In the genomic region with DNA sequence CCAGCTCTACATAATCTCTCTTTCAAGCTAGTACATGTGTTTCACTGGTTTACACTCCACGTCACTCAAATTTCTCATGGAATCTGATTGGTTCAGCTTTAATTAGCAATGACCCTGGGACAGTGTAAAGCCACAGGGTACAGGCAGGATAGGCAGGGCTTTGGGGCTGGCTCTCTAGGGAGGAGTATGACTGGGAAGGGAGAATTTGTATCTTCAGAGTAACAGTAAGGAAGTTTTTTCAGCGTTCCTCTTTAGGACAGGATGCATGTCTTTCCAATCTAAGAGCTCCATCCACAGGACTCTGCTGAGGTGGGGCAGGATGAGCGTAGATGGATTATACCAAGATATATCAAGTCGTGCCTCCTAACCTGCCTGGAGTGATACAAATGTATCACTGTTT, we compare ENCODE assay signal across 26 cellular contexts.
DNase-seq lines count a peak whose midpoint lies in the region; ATAC-seq and TF ChIP-seq lines count a peak whose summit lies in the region.
"Had no signal": no experiment of that assay in that cellular context is flagged by ENCODE, and none has a peak within 500 bp of the region (broad histone marks: within the 10 kb centered on the region; RNA-seq: fewer than 3 reads in every experiment).

No MANE protein-coding gene starts in this region.

- H3K4me1 ChIP-seq in parathyroid adenoma (no peaks in the 10 kb centered on the region), ovary (ENCODE audit: insufficient read depth) (no peaks in the 10 kb centered on the region)

- H3K36me3 ChIP-seq in parathyroid adenoma (ENCODE audit: control insufficient read depth, insufficient read depth, low read length) (no peaks in the 10 kb centered on the region), ovary (no peaks in the 10 kb centered on the region)

- no peak overlapping the region for H3K4me3 ChIP-seq in parathyroid adenoma (ENCODE audit: low read depth, low read length)
- H3K4me3 ChIP-seq in ovary = no peak overlapping the region
- H3K4me3 ChIP-seq: SK-N-MC had no signal

- DNase-seq in NCI-H82 (lab: John Stamatoyannopoulos, UW) (peak; percentile 25), NCI-H82 treated with DMSO at 0.1 percent for 48 hours (lab: John Stamatoyannopoulos, UW; ENCODE audit: unreplicated experiment) (no peak), OCI-M1 (lab: John Stamatoyannopoulos, UW) (peak; percentile 9), left cardiac atrium (peak; percentile 21), ovary (no peak)
- no peak for DNase-seq in activated T-cell treated with anti-CD3 and anti-CD28 coated beads, Interleukin-2, amount 50 U/mL, for 1 hour
- DNase-seq: 8988T; AML-193; C1 segment of cervical spinal cord; CD8-positive, alpha-beta T cell; DMS153; GOT3; Kasumi-1; MM.1S; NCI-H1048; NCI-H1417 treated with DMSO at 0.1 percent for 48 hours; NCI-H1930; NCI-H345; NCI-H524; PC-3; SHP77 treated with DMSO at 0.1 percent for 48 hours; SW 1271 had no signal

- 67 to 80% (median 69%) methylated on average over 4 of the region's 4 CpGs for WGBS in ovary, 3 donors

- H2AFZ ChIP-seq in parathyroid adenoma = no peak overlapping the region

- TF ChIP-seq POLR2A in ovary (IDR thresholded peaks at IDR 0.05) = no peak

- no peaks in the 10 kb centered on the region for H3K27me3 ChIP-seq in parathyroid adenoma (ENCODE audit: control insufficient read depth, insufficient read depth, low read length)
- no peaks in the 10 kb centered on the region for H3K27me3 ChIP-seq in ovary

- H3K79me2 ChIP-seq in parathyroid adenoma = no peaks in the 10 kb centered on the region

- H3K9ac ChIP-seq in parathyroid adenoma = no peak overlapping the region

- peak in 1 of 2 donors; percentile 53 for ATAC-seq in left cardiac atrium
- ATAC-seq in HG03460 (IDR thresholded peaks at IDR 0.05; ENCODE audit: unreplicated experiment) = no peak
- ATAC-seq: CD8-positive, alpha-beta T cell; HCT116; PC-3 had no signal

- H3K27ac ChIP-seq in parathyroid adenoma (peak overlapping the region; percentile 18), ovary (no peak overlapping the region)
- H3K27ac ChIP-seq: SK-N-MC had no signal

- intact Hi-C loops in left cardiac atrium (cut with DNase I) (loop anchor here in 1 of 2 donors (5.0 kb wide), 1 partner anchor 121 kb away; no protein-coding TSS in a partner anchor), ovary (cut with DNase I) (no loop called here)

- H3K9me3 ChIP-seq in parathyroid adenoma (ENCODE audit: control insufficient read depth, low read length) (no peaks in the 10 kb centered on the region), ovary (no peaks in the 10 kb centered on the region)

- no peak overlapping the region for H3K4me2 ChIP-seq in parathyroid adenoma (ENCODE audit: low read length)

- no peak for TF ChIP-seq EP300 in ovary (IDR thresholded peaks at IDR 0.05)

- TF ChIP-seq CTCF in parathyroid adenoma (IDR thresholded peaks at IDR 0.05) (no peak), ovary (IDR thresholded peaks at IDR 0.05) (no peak)

Comparison
In these comparisons a context has a peak if more than half of its experiments do, and no peak if none do; other contexts are left out.
1. DNase-seq: peak in NCI-H82 (single experiment), OCI-M1 (single experiment) and left cardiac atrium (single experiment); none in NCI-H82 treated with DMSO at 0.1 percent for 48 hours (single experiment), activated T-cell treated with anti-CD3 and anti-CD28 coated beads, Interleukin-2, amount 50 U/mL, for 1 hour (single experiment) and ovary (0 of 5).